ENCODE assay signal across 1 cellular context in genomic region chr17:47651704-47652103, GRCh38.
A peak's percentile ranks its signal among the peaks of the same experiment; 100 is the strongest.
TF ChIP-seq lines count a peak whose summit lies in the region.

No MANE protein-coding gene starts in this region.

TF ChIP-seq in HepG2, 621 proteins besides CTCF, POLR2A, EP300 and RAD21:
- TF ChIP-seq ARID4A (CRISPR knock-in tag; IDR thresholded peaks at IDR 0.05; ENCODE audit: borderline replicate concordance) (no peak), ZNF891 (CRISPR knock-in tag; IDR thresholded peaks at IDR 0.05) (no peak), EEA1 (CRISPR knock-in tag; IDR thresholded peaks at IDR 0.05; ENCODE audit: borderline replicate concordance) (no peak), ZNF7 (CRISPR knock-in tag; IDR thresholded peaks at IDR 0.05) (peak; percentile 64; the same call in 1 of the 2 replicates), AGO2 (optimal IDR thresholded peaks at IDR 0.05; ENCODE audit: low read depth, low read length) (peak; percentile 31), RBFOX2 (IDR thresholded peaks at IDR 0.05; ENCODE audit: low read depth, low read length) (peak; percentile 69; the same call in 1 of the 2 replicates), ZBTB44 (CRISPR knock-in tag; IDR thresholded peaks at IDR 0.05) (no peak), RERE (CRISPR knock-in tag; IDR thresholded peaks at IDR 0.05; ENCODE audit: low read depth) (no peak), IRF9 (CRISPR knock-in tag; IDR thresholded peaks at IDR 0.05; ENCODE audit: borderline replicate concordance) (no peak), MAFK (conservative IDR thresholded peaks at IDR 0.05 in 1 of 2, IDR thresholded peaks at IDR 0.05 in 1 of 2; ENCODE audit: low read length in 2 of 2) (0 out of 4 replicates have a peak, but pooled peaks of 1 of the 2 experiments have one; percentile 13), ASH2L (IDR thresholded peaks at IDR 0.05; ENCODE audit: insufficient read length, low read depth, low read length) (no peak)
